ENCODE assay signal across 10 cellular contexts in the genomic region with DNA sequence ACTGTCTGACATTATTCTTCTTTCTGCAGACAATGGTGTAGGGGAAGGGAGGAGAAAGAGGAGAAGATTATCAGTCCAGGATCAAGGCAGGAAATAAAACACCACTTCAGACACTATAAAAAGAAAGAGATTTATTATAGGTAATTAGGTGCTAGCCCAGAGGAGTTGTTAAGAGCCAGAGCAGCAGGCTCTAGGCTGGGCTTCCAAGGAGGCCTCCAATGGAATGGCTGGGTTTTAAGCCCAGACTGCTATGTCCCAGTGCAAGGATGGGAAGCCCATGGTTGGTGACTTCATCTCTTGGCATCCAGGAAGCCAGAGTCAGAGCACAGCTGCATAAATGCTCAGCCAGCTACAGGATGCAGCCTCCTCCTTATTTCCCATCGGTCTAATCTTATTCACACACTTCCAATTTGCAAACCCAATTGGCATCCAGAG.
DNase-seq lines count a peak whose midpoint lies in the region; ATAC-seq and TF ChIP-seq lines count a peak whose summit lies in the region.
"Had no signal": no experiment of that assay in that cellular context is flagged by ENCODE, and none has a peak within 500 bp of the region (broad histone marks: within the 10 kb centered on the region; RNA-seq: fewer than 3 reads in every experiment).

No MANE protein-coding gene starts in this region.

- H3K9me3 ChIP-seq in heart right ventricle (peaks cover 0 to 20% (median 0%) of the 10 kb centered on the region in 11 donors), left ventricle myocardium inferior (replicated peaks) (peaks cover 12% of the 10 kb centered on the region), adipocyte (ENCODE audit: control insufficient read depth, low read length) (no peaks in the 10 kb centered on the region)

- H3K27ac ChIP-seq in heart right ventricle (no peak overlapping the region), left ventricle myocardium inferior (replicated peaks) (no peak overlapping the region)
- H3K27ac ChIP-seq: WERI-Rb-1 had no signal

- no peak overlapping the region for H3K9ac ChIP-seq in adipocyte (ENCODE audit: low read length)

- H3K4me3 ChIP-seq in heart right ventricle, result no peak overlapping the region
- no peak overlapping the region for H3K4me3 ChIP-seq in left ventricle myocardium inferior
- H3K4me3 ChIP-seq in adipocyte (ENCODE audit: low read length), result no peak overlapping the region

- TF ChIP-seq CTCF in heart right ventricle (IDR thresholded peaks at IDR 0.05) (no peak), left ventricle myocardium inferior (IDR thresholded peaks at IDR 0.05; ENCODE audit: borderline replicate concordance) (no peak)

- H3K27me3 ChIP-seq in heart right ventricle, result no peaks in the 10 kb centered on the region
- H3K27me3 ChIP-seq in left ventricle myocardium inferior (ENCODE audit: low read depth), result no peaks in the 10 kb centered on the region
- no peaks in the 10 kb centered on the region for H3K27me3 ChIP-seq in adipocyte (replicated peaks; ENCODE audit: control insufficient read depth, insufficient read depth, low read length)

- ATAC-seq in heart right ventricle (peak in 7 of 8 donors; percentile 47 to 87 (median 67)), HG03442 (IDR thresholded peaks at IDR 0.05; ENCODE audit: unreplicated experiment) (no peak), GM18858 (IDR thresholded peaks at IDR 0.05; ENCODE audit: unreplicated experiment) (no peak)

- 32 to 59% methylated on average over 1 of the region's 1 CpG for WGBS in heart right ventricle, 2 donors

- peak in 1 of 2 donors; percentile 39 for DNase-seq in heart right ventricle
- DNase-seq in left ventricle myocardium inferior, result no peak
- peak; percentile 53 for DNase-seq in adipocyte (ENCODE audit: low read depth)
- peak; percentile 57 for DNase-seq in hepatic stellate cell (ENCODE audit: low spot score)
- DNase-seq in KG1 (lab: John Stamatoyannopoulos, UW), result no peak
- DNase-seq in NCI-H524 (lab: John Stamatoyannopoulos, UW), result no peak
- DNase-seq: NCI-H187 treated with DMSO at 0.1 percent for 48 hours, WERI-Rb-1 had no signal

- H3K4me1 ChIP-seq in heart right ventricle (peaks cover 0 to 14% (median 3%) of the 10 kb centered on the region in 9 donors), left ventricle myocardium inferior (peaks cover 7% of the 10 kb centered on the region), adipocyte (ENCODE audit: control insufficient read depth, insufficient read depth, low read length) (no peaks in the 10 kb centered on the region)

- H3K36me3 ChIP-seq in heart right ventricle (peaks cover 0 to 22% (median 0%) of the 10 kb centered on the region in 9 donors), left ventricle myocardium inferior (peaks cover 21% of the 10 kb centered on the region), adipocyte (ENCODE audit: control insufficient read depth, insufficient read depth, low read length, severe bottlenecking) (no peaks in the 10 kb centered on the region)
- H3K36me3 ChIP-seq: WERI-Rb-1 had no signal

- intact Hi-C loops in heart right ventricle (cut with DNase I) (no loop called here), left ventricle myocardium inferior (cut with micrococcal nuclease) (no loop called here)

Comparison
In these comparisons a context has a peak if more than half of its experiments do, and no peak if none do; other contexts are left out.
1. ATAC-seq: peak in heart right ventricle (7 of 8); none in HG03442 (single experiment) and GM18858 (single experiment).
2. DNase-seq: peak in adipocyte (single experiment) and hepatic stellate cell (single experiment); none in left ventricle myocardium inferior (single experiment), KG1 (single experiment) and NCI-H524 (0 of 2).